Comparison of ENCODE assay signal across 1 cellular context in genomic region chr21:36535618-36536241, GRCh38.
TF ChIP-seq lines count a peak whose summit lies in the region.

No MANE protein-coding gene starts in this region.

TF ChIP-seq in HEK293, 187 proteins besides CTCF, POLR2A, EP300 and RAD21 (continued from another document):
- no peak for TF ChIP-seq ZNF596 (tag by site-specific recombination; IDR thresholded peaks at IDR 0.05)
- peak; percentile 83; the same call in 1 of the 2 replicates for TF ChIP-seq TRIM28 (IDR thresholded peaks at IDR 0.05; ENCODE audit: borderline replicate concordance, low read length)
- TF ChIP-seq ZNF600 (tag by site-specific recombination; IDR thresholded peaks at IDR 0.05): peak; percentile 91
- TF ChIP-seq ZNF473 (tag by site-specific recombination; IDR thresholded peaks at IDR 0.05): no peak
- no peak for TF ChIP-seq ZNF626 (tag by site-specific recombination; IDR thresholded peaks at IDR 0.05)
- TF ChIP-seq ZBTB21 (tag by site-specific recombination; IDR thresholded peaks at IDR 0.05): peak; percentile 41; the same call in 1 of the 2 replicates
- peak; percentile 33; the same call in 1 of the 2 replicates for TF ChIP-seq PATZ1 (tag by site-specific recombination; IDR thresholded peaks at IDR 0.05)
- TF ChIP-seq ZNF423 (tag by site-specific recombination; IDR thresholded peaks at IDR 0.05): peak; percentile 71
- no peak for TF ChIP-seq ZNF394 (tag by site-specific recombination; IDR thresholded peaks at IDR 0.05; ENCODE audit: borderline replicate concordance)
- TF ChIP-seq WT1 (tag by site-specific recombination; IDR thresholded peaks at IDR 0.05): peak; percentile 94
- no peak for TF ChIP-seq ZEB2 (tag by site-specific recombination; IDR thresholded peaks at IDR 0.05)
- 0 out of 2 replicates have a peak, but pooled peaks have one; percentile 23 for TF ChIP-seq TSHZ1 (tag by site-specific recombination; IDR thresholded peaks at IDR 0.05; ENCODE audit: borderline replicate concordance)
- peak; percentile 64 for TF ChIP-seq GLIS1 (tag by site-specific recombination; IDR thresholded peaks at IDR 0.05)
- peak; percentile 68 for TF ChIP-seq FEZF1 (tag by site-specific recombination; IDR thresholded peaks at IDR 0.05)
- 0 out of 2 replicates have a peak, but pooled peaks have one; percentile 38 for TF ChIP-seq ZNF121 (tag by site-specific recombination; IDR thresholded peaks at IDR 0.05)
- TF ChIP-seq PRDM2 (tag by site-specific recombination; IDR thresholded peaks at IDR 0.05; ENCODE audit: borderline replicate concordance): no peak
- peak; percentile 90 for TF ChIP-seq ZNF341 (tag by site-specific recombination; IDR thresholded peaks at IDR 0.05; ENCODE audit: low read depth)
- TF ChIP-seq ATF2 (tag by site-specific recombination; IDR thresholded peaks at IDR 0.05; ENCODE audit: low read depth): peak; percentile 62; the same call in 1 of the 2 replicates
- TF ChIP-seq ZNF398 (tag by site-specific recombination; IDR thresholded peaks at IDR 0.05): no peak
- peak; percentile 73 for TF ChIP-seq SCRT2 (tag by site-specific recombination; IDR thresholded peaks at IDR 0.05)
- peak; percentile 88 for TF ChIP-seq ZIC2 (tag by site-specific recombination; IDR thresholded peaks at IDR 0.05)
- TF ChIP-seq OSR2 (tag by site-specific recombination; IDR thresholded peaks at IDR 0.05): 0 out of 2 replicates have a peak, but pooled peaks have one; percentile 9
- TF ChIP-seq ZBTB44 (tag by site-specific recombination; IDR thresholded peaks at IDR 0.05): peak; percentile 98
- peak; percentile 91 for TF ChIP-seq ZBTB17 (tag by site-specific recombination; IDR thresholded peaks at IDR 0.05)
- no peak for TF ChIP-seq KLF7 (tag by site-specific recombination; IDR thresholded peaks at IDR 0.05; ENCODE audit: borderline replicate concordance)
- TF ChIP-seq PRDM10 (tag by site-specific recombination; IDR thresholded peaks at IDR 0.05): peak; percentile 95
